Comparison of ENCODE assay signal across 21 cellular contexts in the genomic region with DNA sequence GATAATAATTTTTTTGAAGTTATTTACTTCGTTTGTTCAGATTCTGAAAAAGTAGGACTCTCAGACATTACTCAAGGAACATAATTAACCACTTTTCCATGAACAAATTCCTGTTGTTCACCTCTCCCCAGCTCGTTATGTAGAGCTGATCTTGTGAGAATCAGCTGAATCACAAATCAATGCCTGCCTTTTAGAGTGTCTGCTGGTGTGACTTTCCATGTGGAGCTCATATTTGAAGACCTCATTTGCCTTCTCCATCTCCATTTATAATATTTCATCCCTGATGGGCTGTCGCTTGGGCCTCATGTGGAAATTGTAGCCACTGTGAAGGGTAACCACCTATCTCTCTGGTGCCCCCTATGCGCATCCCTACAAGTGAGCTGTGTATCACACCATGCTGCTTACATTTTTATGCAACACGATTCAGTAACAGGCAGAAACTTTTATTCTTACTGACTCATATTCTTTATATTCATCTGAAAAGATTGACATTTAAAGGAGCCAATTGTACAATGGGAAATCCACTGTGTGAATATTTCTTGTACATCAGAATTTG.
DNase-seq lines count a peak whose midpoint lies in the region; ATAC-seq and TF ChIP-seq lines count a peak whose summit lies in the region.
"Had no signal": no experiment of that assay in that cellular context is flagged by ENCODE, and none has a peak within 500 bp of the region (broad histone marks: within the 10 kb centered on the region; RNA-seq: fewer than 3 reads in every experiment).

No MANE protein-coding gene starts in this region.

- H3K9me3 Mint-ChIP-seq in stimulated activated naive CD8-positive, alpha-beta T cell treated with anti-CD3 and anti-CD28 coated beads, Interleukin-15, amount 100 ng/mL, for 72 hours: no peaks in the 10 kb centered on the region
- H3K9me3 Mint-ChIP-seq: central memory CD8-positive, alpha-beta T cell had no signal

- no peak overlapping the region for H2AFZ ChIP-seq in PC-3 (ENCODE audit: low read length)

- peaks cover 6% of the 10 kb centered on the region for H3F3A ChIP-seq in PC-3 (ENCODE audit: low read length, unreplicated experiment)

- no peaks in the 10 kb centered on the region for H3K9me3 ChIP-seq in PC-3 (ENCODE audit: low read length)
- H3K9me3 ChIP-seq: heart right ventricle, lower lobe of right lung, thoracic aorta had no signal

- no peak overlapping the region for H3K4me3 Mint-ChIP-seq in stimulated activated naive CD8-positive, alpha-beta T cell treated with anti-CD3 and anti-CD28 coated beads, Interleukin-15, amount 100 ng/mL, for 72 hours
- H3K4me3 Mint-ChIP-seq: central memory CD8-positive, alpha-beta T cell had no signal

- H3K27me3 ChIP-seq in GM06990 (replicated peaks; ENCODE audit: control insufficient read depth, insufficient read depth, low read length) (0 out of 2 replicates have a peak, but pooled peaks cover 1% of the 10 kb centered on the region), PC-3 (ENCODE audit: low read length) (no peaks in the 10 kb centered on the region)
- H3K27me3 ChIP-seq: heart right ventricle had no signal

- BruUV-seq in PC-3 (replicated peaks; lab: Mats Ljungman, UMichigan): no TSS peak

- no peak overlapping the region for H3K9ac ChIP-seq in PC-3 (ENCODE audit: low read length)

- CTCF ChIA-PET in PC-3 (lab: Charles Lee): no interaction called here

- no peak for ATAC-seq in PC-3
- no peak for ATAC-seq in stimulated activated naive CD8-positive, alpha-beta T cell treated with anti-CD3 and anti-CD28 coated beads, Interleukin-15, amount 100 ng/mL, for 72 hours
- ATAC-seq: heart right ventricle, lower lobe of right lung, right cardiac atrium had no signal

- peaks cover 31% of the 10 kb centered on the region for H3K4me1 ChIP-seq in PC-3 (ENCODE audit: insufficient read depth, low read length)
- H3K4me1 ChIP-seq: heart right ventricle, lower lobe of right lung had no signal

- H3K4me3 ChIP-seq in GM06990 (replicated peaks; ENCODE audit: low read depth, low read length) (no peak overlapping the region), PC-3 (ENCODE audit: low read length) (no peak overlapping the region)
- H3K4me3 ChIP-seq: heart right ventricle, lower lobe of right lung, thoracic aorta had no signal

- TF ChIP-seq CTCF in 22Rv1 (IDR thresholded peaks at IDR 0.05) (peak; percentile 34), GM06990 (IDR thresholded peaks at IDR 0.05; ENCODE audit: insufficient read depth, low read length, poor library complexity, severe bottlenecking) (peak; percentile 10), PC-3 (conservative IDR thresholded peaks at IDR 0.05; ENCODE audit: low read depth, low read length) (0 out of 2 replicates have a peak, but pooled peaks have one; percentile 22)

- H3K36me3 ChIP-seq in GM06990 (ENCODE audit: control insufficient read depth, insufficient read depth, low read length) (no peaks in the 10 kb centered on the region), PC-3 (ENCODE audit: low read depth, low read length) (no peaks in the 10 kb centered on the region)
- H3K36me3 ChIP-seq: heart right ventricle, lower lobe of right lung, thoracic aorta had no signal

- no peaks in the 10 kb centered on the region for H3K9me2 ChIP-seq in PC-3 (replicated peaks; ENCODE audit: low read length)

- H3K4me2 ChIP-seq in PC-3 (ENCODE audit: low read length): no peak overlapping the region

- H3K27ac ChIP-seq in 22Rv1: no peak overlapping the region
- H3K27ac ChIP-seq in PC-3 (ENCODE audit: low read length): no peak overlapping the region
- H3K27ac ChIP-seq: heart right ventricle, lower lobe of right lung, thoracic aorta had no signal

- intact Hi-C loops in PC-3 (cut with micrococcal nuclease): loop anchor here (5.0 kb wide), 2 partner anchors 44 to 109 kb away; a partner anchor contains a TSS

- H3K27me3 Mint-ChIP-seq in stimulated activated naive CD8-positive, alpha-beta T cell treated with anti-CD3 and anti-CD28 coated beads, Interleukin-15, amount 100 ng/mL, for 72 hours: no peaks in the 10 kb centered on the region
- H3K27me3 Mint-ChIP-seq: central memory CD8-positive, alpha-beta T cell had no signal

- no peaks in the 10 kb centered on the region for H4K20me1 ChIP-seq in PC-3 (ENCODE audit: low read length)

- no peak overlapping the region for H3K27ac Mint-ChIP-seq in stimulated activated naive CD8-positive, alpha-beta T cell treated with anti-CD3 and anti-CD28 coated beads, Interleukin-15, amount 100 ng/mL, for 72 hours

- DNase-seq in GM06990 (ENCODE audit: extremely low read depth, insufficient read length): no peak
- DNase-seq in PC-3: no peak
- DNase-seq in dermis blood vessel endothelial cell: peak; percentile 1
- DNase-seq in C1 segment of cervical spinal cord (lab: John Stamatoyannopoulos, UW): no peak
- DNase-seq in stimulated activated naive CD8-positive, alpha-beta T cell treated with anti-CD3 and anti-CD28 coated beads, Interleukin-15, amount 100 ng/mL, for 72 hours: no peak
- DNase-seq in mucosa of gallbladder (ENCODE audit: low spot score): no peak
- DNase-seq in DMS53 (lab: John Stamatoyannopoulos, UW): no peak
- DNase-seq: activated naive CD4-positive, alpha-beta T cell; activated T-cell treated with anti-CD3 and anti-CD28 coated beads for 4 hours; amygdala; effector memory CD4-positive, alpha-beta T cell; heart right ventricle; KG1; lower lobe of right lung; NCI-H1436; occipital lobe; right cardiac atrium; T-helper 1 cell had no signal

- POLR2A ChIA-PET in PC-3 (lab: Charles Lee; ENCODE audit: unreplicated experiment): no interaction called here

- H3K4me1 Mint-ChIP-seq in stimulated activated naive CD8-positive, alpha-beta T cell treated with anti-CD3 and anti-CD28 coated beads, Interleukin-15, amount 100 ng/mL, for 72 hours: no peaks in the 10 kb centered on the region
- H3K4me1 Mint-ChIP-seq: central memory CD8-positive, alpha-beta T cell had no signal

- no peaks in the 10 kb centered on the region for H3K79me2 ChIP-seq in PC-3 (ENCODE audit: low read length)
